9 cellular contexts compared by ENCODE assay signal in genomic region chr2:47771211-47771610, GRCh38. TPM values are rescaled to one million over a fixed set of nuclear protein-coding genes. Genes with fewer than 3 reads are reported as not detected.
DNase-seq lines count a peak whose midpoint lies in the region; ATAC-seq lines count a peak whose summit lies in the region.
"Had no signal": no experiment of that assay in that cellular context is flagged by ENCODE, and none has a peak within 500 bp of the region (broad histone marks: within the 10 kb centered on the region; RNA-seq: fewer than 3 reads in every experiment).

No MANE protein-coding gene starts in this region.

- DNase-seq in A172 (ENCODE audit: low spot score) (peak; percentile 99), GM23248 (peak; percentile 84), SJCRH30 (peak; percentile 79 to 82), germinal center (ENCODE audit: low spot score) (peak; percentile 16), HuH-7.5 (ENCODE audit: low spot score) (no peak), aorta (no peak)
- DNase-seq in activated CD8-positive, alpha-beta memory T cell treated with anti-CD3 and anti-CD28 coated beads, Interleukin-2, amount 50 U/mL, for 4 hours = no peak
- DNase-seq: activated CD8-positive, alpha-beta memory T cell treated with anti-CD3 and anti-CD28 coated beads for 24 hours had no signal

- H3K4me1 ChIP-seq in GM23248 (ENCODE audit: insufficient read depth) (no peaks in the 10 kb centered on the region), SJCRH30 (no peaks in the 10 kb centered on the region), aorta (ENCODE audit: control insufficient read depth in 1 of 2, insufficient read depth in 2 of 2, low read length in 2 of 2) (no peaks in the 10 kb centered on the region)

- peaks cover 10% of the 10 kb centered on the region for H3F3A ChIP-seq in GM23248 (ENCODE audit: insufficient read depth)

- in situ Hi-C loops in GM23248 (cut with MboI) = no loop called here

- no peak overlapping the region for H3K4me2 ChIP-seq in GM23248 (ENCODE audit: unreplicated experiment)

- intact Hi-C loops in aorta (cut with DNase I) = no loop called here

- ATAC-seq in aorta (ENCODE audit: low FRiP score) (no peak), GM18909 (IDR thresholded peaks at IDR 0.05; ENCODE audit: poor library complexity, unreplicated experiment) (no peak)

- H3K9ac ChIP-seq in GM23248 = no peak overlapping the region

- no peak overlapping the region for H2AFZ ChIP-seq in GM23248

- no peaks in the 10 kb centered on the region for H3K79me2 ChIP-seq in GM23248 (ENCODE audit: insufficient read depth)

- no peaks in the 10 kb centered on the region for H3K36me3 ChIP-seq in GM23248 (ENCODE audit: low read depth)
- no peaks in the 10 kb centered on the region for H3K36me3 ChIP-seq in SJCRH30
- no peaks in the 10 kb centered on the region for H3K36me3 ChIP-seq in aorta (ENCODE audit: control insufficient read depth in 1 of 2, insufficient read depth in 2 of 2, low read length in 1 of 2)

- no peak overlapping the region for H3K4me3 ChIP-seq in GM23248
- H3K4me3 ChIP-seq in SJCRH30 = no peak overlapping the region
- H3K4me3 ChIP-seq in aorta (ENCODE audit: low read length in 2 of 2) = no peak overlapping the region

- H3K27me3 ChIP-seq in GM23248 (replicated peaks; ENCODE audit: insufficient read depth) (no peaks in the 10 kb centered on the region), SJCRH30 (no peaks in the 10 kb centered on the region), aorta (ENCODE audit: control insufficient read depth in 1 of 2, insufficient read depth in 2 of 2, low read length in 1 of 2) (no peaks in the 10 kb centered on the region)

- H3K27ac ChIP-seq in GM23248 (peak overlapping the region; percentile 35), SJCRH30 (no peak overlapping the region), aorta (ENCODE audit: low read depth in 1 of 2, low read length in 2 of 2) (no peak overlapping the region)

- H3K9me3 ChIP-seq in GM23248 (ENCODE audit: low read depth) = no peaks in the 10 kb centered on the region
- no peaks in the 10 kb centered on the region for H3K9me3 ChIP-seq in SJCRH30 (replicated peaks)
- peaks cover 2% of the 10 kb centered on the region for H3K9me3 ChIP-seq in aorta (ENCODE audit: control insufficient read depth, low read length)

- H4K20me1 ChIP-seq in GM23248 (ENCODE audit: insufficient read depth) = no peaks in the 10 kb centered on the region

- no peaks in the 10 kb centered on the region for H3K9me2 ChIP-seq in GM23248 (ENCODE audit: insufficient read depth)

RNA-seq across cellular contexts. Expression of gene MSH6, which starts 11.7 kb away (rescaled TPM):
- total RNA-seq in A172 (2014; rRNA removed; shearing (Covaris generic)) = 101 and 112 TPM in 2 replicates
- total RNA-seq in GM23248 (2014; rRNA removed; shearing (Covaris generic)) = 44.9 and 57.8 TPM in 2 replicates
- polyA plus RNA-seq in GM23248 (2016; fragmentation: Nextera tagmentation; extraction: Ambion mirVana) (35.1 and 43.3 TPM in 2 replicates), aorta (10 to 100 TPM; 10.0 to 10.5 TPM)
- 270 and 280 TPM in 2 replicates for total RNA-seq in SJCRH30 (2014; rRNA removed; shearing (Covaris generic))
- total RNA-seq in aorta = 10 to 100 TPM; 29.4 to 38.3 TPM

Comparison
In these comparisons a context has a peak if more than half of its experiments do, and no peak if none do; other contexts are left out.
1. DNase-seq: peak in A172 (single experiment), GM23248 (single experiment), SJCRH30 (2 of 2) and germinal center (single experiment); none in HuH-7.5 (single experiment), activated CD8-positive, alpha-beta memory T cell treated with anti-CD3 and anti-CD28 coated beads, Interleukin-2, amount 50 U/mL, for 4 hours (single experiment) and aorta (0 of 2).